10 cellular contexts compared by ENCODE assay signal in the genomic region with DNA sequence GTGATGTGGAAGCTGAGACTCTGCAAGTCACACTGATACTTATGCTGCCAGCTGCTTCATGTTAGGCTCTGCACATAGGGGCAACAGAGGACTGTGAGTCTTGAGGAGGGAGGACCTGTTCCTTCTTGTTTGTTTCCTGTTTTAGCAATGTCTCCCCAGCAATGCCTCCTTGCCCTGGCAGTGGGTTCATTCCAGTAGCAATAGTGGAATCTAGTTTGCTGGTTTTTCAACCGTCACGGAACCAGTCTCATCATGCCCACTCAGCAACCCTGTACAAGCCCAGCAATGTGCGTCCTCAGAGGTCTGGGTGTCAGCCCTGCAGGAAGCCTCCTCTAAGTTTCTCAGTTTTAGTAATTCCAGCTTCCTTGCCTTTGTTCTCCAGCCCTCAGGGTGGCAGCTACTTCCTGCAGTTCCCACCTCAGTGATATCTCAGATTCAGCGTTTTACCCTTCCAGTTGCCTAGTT. TPM values are rescaled to one million over a fixed set of nuclear protein-coding genes. Genes with fewer than 3 reads are reported as not detected.
DNase-seq lines count a peak whose midpoint lies in the region; ATAC-seq, FAIRE-seq and TF ChIP-seq lines count a peak whose summit lies in the region.
"Had no signal": no experiment of that assay in that cellular context is flagged by ENCODE, and none has a peak within 500 bp of the region (broad histone marks: within the 10 kb centered on the region; RNA-seq: fewer than 3 reads in every experiment).

No MANE protein-coding gene starts in this region.

- H3K36me3 ChIP-seq in keratinocyte (ENCODE audit: control insufficient read depth in 2 of 2, extremely low read depth in 1 of 2, insufficient read depth in 2 of 2, low read length in 2 of 2): no peaks in the 10 kb centered on the region

- H3K4me3 Mint-ChIP-seq in activated CD4-positive, alpha-beta T cell treated with anti-CD3 and anti-CD28 coated beads for 36 hours: no peak overlapping the region
- H3K4me3 Mint-ChIP-seq in activated T-helper 17 cell treated with anti-CD3 and anti-CD28 coated beads, Interleukin-2, amount 50 U/mL, for 72 hours: peak overlapping the region; percentile 58
- H3K4me3 Mint-ChIP-seq in naive thymus-derived CD8-positive, alpha-beta T cell: no peak overlapping the region

- H4K20me1 ChIP-seq in keratinocyte (ENCODE audit: control insufficient read depth, extremely low read depth, insufficient read depth, low read length): no peaks in the 10 kb centered on the region

- peak overlapping the region; percentile 95 for H3K27ac ChIP-seq in keratinocyte (ENCODE audit: control insufficient read depth, insufficient read depth, low read length)

- POLR2A ChIA-PET in activated CD4-positive, alpha-beta T cell treated with anti-CD3 and anti-CD28 coated beads for 36 hours (lab: Charles Lee): interaction anchor here (1.8 kb wide), 1 partner anchor 46 kb away, joined by 6 read pairs; no protein-coding TSS in a partner anchor
- POLR2A ChIA-PET in naive thymus-derived CD8-positive, alpha-beta T cell (lab: Charles Lee): no interaction called here

- peak in 2 of 3 experiments; percentile 33 to 55 for TF ChIP-seq CTCF in keratinocyte (optimal IDR thresholded peaks at IDR 0.05 in 1 of 3, IDR thresholded peaks at IDR 0.05 in 1 of 3, conservative IDR thresholded peaks at IDR 0.05 in 1 of 3; ENCODE audit: extremely low read depth in 1 of 3, insufficient read depth in 2 of 3, low read length in 3 of 3)

- no peaks in the 10 kb centered on the region for H3K36me3 Mint-ChIP-seq in activated CD4-positive, alpha-beta T cell treated with anti-CD3 and anti-CD28 coated beads for 36 hours (ENCODE audit: low read depth)
- no peaks in the 10 kb centered on the region for H3K36me3 Mint-ChIP-seq in activated T-helper 17 cell treated with anti-CD3 and anti-CD28 coated beads, Interleukin-2, amount 50 U/mL, for 72 hours (ENCODE audit: low read depth)
- peaks cover 0 to 5% (median 0%) of the 10 kb centered on the region in 3 donors for H3K36me3 Mint-ChIP-seq in naive thymus-derived CD8-positive, alpha-beta T cell

- DNase-seq in activated CD4-positive, alpha-beta T cell treated with anti-CD3 and anti-CD28 coated beads for 36 hours: peak; percentile 68
- DNase-seq in activated CD4-positive, alpha-beta T cell treated with anti-CD3 and anti-CD28 coated beads for 4 hours: no peak
- DNase-seq in keratinocyte (ENCODE audit: low read depth, low spot score): peak; percentile 96
- peak; percentile 34 for DNase-seq in stimulated activated CD4-positive, alpha-beta T cell treated with anti-CD3 and anti-CD28 coated beads, Interleukin-4, amount 100 ng/mL, for 48 hours (ENCODE audit: low read depth in 2 of 2)
- DNase-seq in naive thymus-derived CD8-positive, alpha-beta T cell: no peak
- DNase-seq: effector memory CD4-positive, alpha-beta T cell had no signal

- peaks cover 51% of the 10 kb centered on the region for H3K4me1 Mint-ChIP-seq in activated CD4-positive, alpha-beta T cell treated with anti-CD3 and anti-CD28 coated beads for 36 hours
- peaks cover 38% of the 10 kb centered on the region for H3K4me1 Mint-ChIP-seq in activated T-helper 17 cell treated with anti-CD3 and anti-CD28 coated beads, Interleukin-2, amount 50 U/mL, for 72 hours
- H3K4me1 Mint-ChIP-seq in naive thymus-derived CD8-positive, alpha-beta T cell: peaks cover 2 to 9% (median 6%) of the 10 kb centered on the region in 4 donors

- H3K4me3 ChIP-seq in keratinocyte (ENCODE audit: control insufficient read depth in 2 of 3, extremely low read depth in 1 of 3, insufficient read depth in 2 of 3, low read depth in 1 of 3, low read length in 3 of 3): peak overlapping the region in 1 of 3 experiments; percentile 33

- peak overlapping the region; percentile 81 for H3K9ac ChIP-seq in keratinocyte (ENCODE audit: control insufficient read depth, extremely low read depth, insufficient read depth, low read length)

- no peak overlapping the region for H2AFZ ChIP-seq in keratinocyte (ENCODE audit: control insufficient read depth, low read length)

- no peaks in the 10 kb centered on the region for H3K27me3 ChIP-seq in keratinocyte (ENCODE audit: control insufficient read depth, extremely low read depth, insufficient read depth, low read length)

- peaks cover 6% of the 10 kb centered on the region for H3K27me3 Mint-ChIP-seq in activated CD4-positive, alpha-beta T cell treated with anti-CD3 and anti-CD28 coated beads for 36 hours
- peaks cover 6% of the 10 kb centered on the region for H3K27me3 Mint-ChIP-seq in activated T-helper 17 cell treated with anti-CD3 and anti-CD28 coated beads, Interleukin-2, amount 50 U/mL, for 72 hours
- H3K27me3 Mint-ChIP-seq in naive thymus-derived CD8-positive, alpha-beta T cell: peaks cover 0 to 9% (median 7%) of the 10 kb centered on the region in 5 donors

- H3K9me3 Mint-ChIP-seq in activated CD4-positive, alpha-beta T cell treated with anti-CD3 and anti-CD28 coated beads for 36 hours (ENCODE audit: low read depth): no peaks in the 10 kb centered on the region
- no peaks in the 10 kb centered on the region for H3K9me3 Mint-ChIP-seq in activated T-helper 17 cell treated with anti-CD3 and anti-CD28 coated beads, Interleukin-2, amount 50 U/mL, for 72 hours
- H3K9me3 Mint-ChIP-seq in naive thymus-derived CD8-positive, alpha-beta T cell: no peaks in the 10 kb centered on the region

- H3K4me2 ChIP-seq in keratinocyte (ENCODE audit: control insufficient read depth, extremely low read depth, insufficient read depth, low read depth, low read length): peak overlapping the region; percentile 78

- dilution Hi-C loops in keratinocyte (cut with MboI; ENCODE audit: extremely low pct_ligation_motif_present, low sequenced_read_pairs): no loop called here

- peaks cover 67% of the 10 kb centered on the region for H3K4me1 ChIP-seq in keratinocyte (ENCODE audit: control insufficient read depth, extremely low read depth, insufficient read depth, low read length)

- no peaks in the 10 kb centered on the region for H3K9me1 ChIP-seq in keratinocyte (ENCODE audit: control insufficient read depth, extremely low read depth, insufficient read depth, low read length)

- intact Hi-C loops in activated CD4-positive, alpha-beta T cell treated with anti-CD3 and anti-CD28 coated beads for 36 hours (cut with DNase I, micrococcal nuclease): loop anchor here (5.0 kb wide), 5 partner anchors 77 to 933 kb away; a partner anchor contains a TSS

- FAIRE-seq in keratinocyte (lab: Jason Lieb, UNC): peak; percentile 97

- peak overlapping the region; percentile 35 for H3K27ac Mint-ChIP-seq in activated CD4-positive, alpha-beta T cell treated with anti-CD3 and anti-CD28 coated beads for 36 hours
- peak overlapping the region; percentile 6 for H3K27ac Mint-ChIP-seq in activated T-helper 17 cell treated with anti-CD3 and anti-CD28 coated beads, Interleukin-2, amount 50 U/mL, for 72 hours
- H3K27ac Mint-ChIP-seq in naive thymus-derived CD8-positive, alpha-beta T cell: no peak overlapping the region

- ATAC-seq in activated CD4-positive, alpha-beta T cell treated with anti-CD3 and anti-CD28 coated beads for 36 hours: peak; percentile 58
- ATAC-seq in activated T-helper 17 cell treated with anti-CD3 and anti-CD28 coated beads, Interleukin-2, amount 50 U/mL, for 72 hours (replicated peaks): peak; percentile 49
- no peak for ATAC-seq in naive thymus-derived CD8-positive, alpha-beta T cell
- ATAC-seq in GM18861 (IDR thresholded peaks at IDR 0.05; ENCODE audit: unreplicated experiment) (no peak), GM19035 (IDR thresholded peaks at IDR 0.05; ENCODE audit: unreplicated experiment) (no peak)

- H3K79me2 ChIP-seq in keratinocyte (ENCODE audit: control insufficient read depth, insufficient read depth, low read length): no peaks in the 10 kb centered on the region

- no peaks in the 10 kb centered on the region for H3K9me3 ChIP-seq in keratinocyte (ENCODE audit: control insufficient read depth, low read depth, low read length)

- CTCF ChIA-PET in activated CD4-positive, alpha-beta T cell treated with anti-CD3 and anti-CD28 coated beads for 36 hours (lab: Charles Lee): interaction anchor here (0.6 to 1.2 kb wide), 5 partner anchors 9 to 179 kb away, joined by 3 to 4 read pairs (median 3); no protein-coding TSS in a partner anchor

RNA-seq across cellular contexts. Expression of a gene that starts 20.5 kb away (rescaled TPM):
- not detected for total RNA-seq in activated CD4-positive, alpha-beta T cell treated with anti-CD3 and anti-CD28 coated beads for 36 hours
- total RNA-seq in activated T-helper 17 cell treated with anti-CD3 and anti-CD28 coated beads, Interleukin-2, amount 50 U/mL, for 72 hours: not detected
- 174 to 197 TPM (median 183 TPM) in 3 replicates for polyA plus RNA-seq in keratinocyte
- 7.3 TPM for polyA plus RNA-seq in keratinocyte (2011; ENCODE audit: low read depth)
- polyA plus RNA-seq in keratinocyte (2011; cell fraction: cytosol; rRNA removed): 39.0 and 68.3 TPM in 2 replicates
- polyA plus RNA-seq in keratinocyte (2011; cell fraction: nucleus; rRNA removed): 324 and 400 TPM in 2 replicates
- 15.1 and 117 TPM in 2 replicates for polyA plus RNA-seq in keratinocyte (2012; ENCODE audit: low replicate concordance)
- 102 to 255 TPM (median 248 TPM) in 3 replicates for polyA minus RNA-seq in keratinocyte
- polyA minus RNA-seq in keratinocyte (2011; cell fraction: cytosol; rRNA and poly(A)+ RNA removed): 108 TPM
- polyA minus RNA-seq in keratinocyte (2011; cell fraction: nucleus; rRNA and poly(A)+ RNA removed): 418 and 705 TPM in 2 replicates
- total RNA-seq in naive thymus-derived CD8-positive, alpha-beta T cell: not detected
- not detected for polyA plus RNA-seq in naive thymus-derived CD8-positive, alpha-beta T cell
- total RNA-seq: G401 had no signal

Comparison
In these comparisons a context has a peak if more than half of its experiments do, and no peak if none do; other contexts are left out.
1. DNase-seq: peak in activated CD4-positive, alpha-beta T cell treated with anti-CD3 and anti-CD28 coated beads for 36 hours (single experiment), keratinocyte (single experiment) and stimulated activated CD4-positive, alpha-beta T cell treated with anti-CD3 and anti-CD28 coated beads, Interleukin-4, amount 100 ng/mL, for 48 hours (2 of 2); none in activated CD4-positive, alpha-beta T cell treated with anti-CD3 and anti-CD28 coated beads for 4 hours (0 of 2) and naive thymus-derived CD8-positive, alpha-beta T cell (0 of 10).
2. ATAC-seq: peak in activated CD4-positive, alpha-beta T cell treated with anti-CD3 and anti-CD28 coated beads for 36 hours (single experiment) and activated T-helper 17 cell treated with anti-CD3 and anti-CD28 coated beads, Interleukin-2, amount 50 U/mL, for 72 hours (single experiment); none in naive thymus-derived CD8-positive, alpha-beta T cell (0 of 2), GM18861 (single experiment) and GM19035 (single experiment).
3. H3K27ac Mint-ChIP-seq: peak in activated CD4-positive, alpha-beta T cell treated with anti-CD3 and anti-CD28 coated beads for 36 hours (single experiment) and activated T-helper 17 cell treated with anti-CD3 and anti-CD28 coated beads, Interleukin-2, amount 50 U/mL, for 72 hours (single experiment); none in naive thymus-derived CD8-positive, alpha-beta T cell (0 of 10).